8 cellular contexts compared by ENCODE assay signal in the genomic region with DNA sequence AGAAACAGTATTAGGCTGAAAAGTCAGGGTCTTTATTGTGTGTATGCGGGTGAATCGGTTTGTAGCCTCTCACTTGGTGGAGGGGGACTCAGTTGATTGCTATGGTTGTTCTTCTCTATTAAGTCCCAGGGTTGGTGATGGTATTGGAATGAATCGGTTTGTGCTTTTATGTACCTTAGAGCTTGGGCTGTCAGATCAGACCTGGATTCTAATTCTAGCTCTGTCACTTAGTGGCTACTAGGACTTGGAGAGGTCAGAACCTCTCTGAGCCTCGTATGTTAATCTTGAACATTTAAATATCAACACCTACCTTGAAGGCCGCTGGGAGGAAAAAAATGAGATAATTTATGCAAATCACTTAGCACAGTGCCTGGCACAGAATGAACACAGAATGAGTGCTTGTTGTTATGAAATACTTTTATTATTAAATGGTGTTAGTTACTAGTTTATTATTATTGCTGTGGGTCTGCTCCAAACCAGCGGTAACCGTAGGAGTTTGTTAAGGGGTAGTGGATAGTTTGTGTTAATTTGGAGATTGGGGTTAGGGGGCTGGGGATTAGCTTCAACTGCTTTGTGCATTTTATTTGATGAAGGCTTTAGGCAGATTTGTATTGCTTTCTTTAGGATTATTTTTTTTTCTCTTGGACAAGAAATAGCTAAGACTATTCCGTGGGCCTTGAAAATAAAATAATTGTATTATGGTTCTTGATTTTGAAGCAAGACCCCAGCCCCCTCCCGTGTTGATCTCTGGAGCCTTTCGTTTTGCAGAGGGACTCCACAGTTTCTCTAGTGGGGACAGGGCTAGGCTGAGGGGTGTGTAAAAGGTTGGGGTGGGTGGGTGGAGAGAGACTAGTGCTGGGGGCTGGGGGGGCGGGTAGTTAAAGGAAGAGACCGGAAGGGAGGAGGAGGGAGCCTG.
DNase-seq lines count a peak whose midpoint lies in the region; ATAC-seq and TF ChIP-seq lines count a peak whose summit lies in the region.

No MANE protein-coding gene starts in this region.

- TF ChIP-seq POLR2A in GM18505 (IDR thresholded peaks at IDR 0.05; ENCODE audit: borderline replicate concordance, extremely low read depth, insufficient read depth, insufficient read length) = no peak

- DNase-seq in activated effector memory CD4-positive, alpha-beta T cell treated with anti-CD3 and anti-CD28 coated beads, Interleukin-2, amount 50 U/mL, for 16 hours = peak; percentile 61
- no peak for DNase-seq in activated effector memory CD4-positive, alpha-beta T cell treated with Interleukin-2 at 50 U/mL for 16 hours
- DNase-seq in fibroblast of pulmonary artery (ENCODE audit: low read depth) = no peak
- no peak for DNase-seq in NCI-H1930 (lab: John Stamatoyannopoulos, UW)

- ATAC-seq in SK-N-SH treated with all-trans-retinoic acid at 6 μM for 48 hours (no peak), HG02981 (IDR thresholded peaks at IDR 0.05; ENCODE audit: unreplicated experiment) (no peak), GM18505 (IDR thresholded peaks at IDR 0.05; ENCODE audit: unreplicated experiment) (no peak)

- H3K4me3 ChIP-seq in fibroblast of pulmonary artery (replicated peaks; ENCODE audit: low read depth, low read length) (peak overlapping the region; percentile 69), skin epidermis (peak overlapping the region; percentile 17 to 83 (median 75))

- TF ChIP-seq CTCF in fibroblast of pulmonary artery (IDR thresholded peaks at IDR 0.05; ENCODE audit: low read length, missing control alignments) = no peak

- H3K27ac ChIP-seq in skin epidermis = peak overlapping the region in 20 of 21 experiments; percentile 50 to 100 (median 98)

TF ChIP-seq in SK-N-SH treated with all-trans-retinoic acid at 6 μM for 48 hours, 23 proteins besides CTCF, POLR2A, EP300 and RAD21:
- no peak for TF ChIP-seq ARNTL (CRISPR knock-in tag; IDR thresholded peaks at IDR 0.05; ENCODE audit: borderline replicate concordance, low read depth)
- TF ChIP-seq ZFP3 (CRISPR knock-in tag; IDR thresholded peaks at IDR 0.05) = 0 out of 2 replicates have a peak, but pooled peaks have one; percentile 49
- TF ChIP-seq SNAI2 (CRISPR knock-in tag; IDR thresholded peaks at IDR 0.05) = no peak
- TF ChIP-seq OSR1 (CRISPR knock-in tag; IDR thresholded peaks at IDR 0.05) = no peak
TF ChIP-seq in SK-N-SH treated with all-trans-retinoic acid at 6 μM for 48 hours: peak in this region for 1.
